Comparison of ENCODE assay signal across 28 cellular contexts in genomic region chrX:98231003-98231402, GRCh38.
DNase-seq lines count a peak whose midpoint lies in the region; ATAC-seq, FAIRE-seq and TF ChIP-seq lines count a peak whose summit lies in the region.
"Had no signal": no experiment of that assay in that cellular context is flagged by ENCODE, and none has a peak within 500 bp of the region (broad histone marks: within the 10 kb centered on the region; RNA-seq: fewer than 3 reads in every experiment).

No MANE protein-coding gene starts in this region.

- TF ChIP-seq POLR2A in GM12891 (IDR thresholded peaks at IDR 0.05; ENCODE audit: low read depth, low read length): no peak

- H3K4me1 Mint-ChIP-seq in mesothelial cell of epicardium: peaks cover 16% of the 10 kb centered on the region
- no peaks in the 10 kb centered on the region for H3K4me1 Mint-ChIP-seq in type B pancreatic cell (ENCODE audit: unreplicated experiment)
- no peaks in the 10 kb centered on the region for H3K4me1 Mint-ChIP-seq in stimulated activated naive B cell treated with anti-CD40 and anti-IgM and Interleukin-4, amounts not matched to agents 10 μg/mL and 1 μg/mL and 100 μg/mL, for 72 hours
- H3K4me1 Mint-ChIP-seq in T-helper 17 cell: no peaks in the 10 kb centered on the region
- H3K4me1 Mint-ChIP-seq: CD14-positive monocyte; CD4-positive, alpha-beta memory T cell; CD4-positive, CD25-positive, alpha-beta regulatory T cell; CD8-positive, alpha-beta memory T cell had no signal

- H3K36me3 Mint-ChIP-seq in mesothelial cell of epicardium: peaks cover 6% of the 10 kb centered on the region
- no peaks in the 10 kb centered on the region for H3K36me3 Mint-ChIP-seq in type B pancreatic cell
- H3K36me3 Mint-ChIP-seq in stimulated activated naive B cell treated with anti-CD40 and anti-IgM and Interleukin-4, amounts not matched to agents 10 μg/mL and 1 μg/mL and 100 μg/mL, for 72 hours: no peaks in the 10 kb centered on the region
- no peaks in the 10 kb centered on the region for H3K36me3 Mint-ChIP-seq in T-helper 17 cell (ENCODE audit: low read depth)
- H3K36me3 Mint-ChIP-seq: CD14-positive monocyte; CD4-positive, alpha-beta memory T cell; CD4-positive, CD25-positive, alpha-beta regulatory T cell; CD8-positive, alpha-beta memory T cell had no signal

- no peak for FAIRE-seq in GM12891 (lab: Jason Lieb, UNC)
- FAIRE-seq: A204.1, GM12878, GM19239 had no signal

- no peak overlapping the region for H3K4me3 ChIP-seq in epithelial cell of esophagus (ENCODE audit: low read length)
- H3K4me3 ChIP-seq: BLaER1, GM12878 had no signal

- H3K27ac Mint-ChIP-seq in mesothelial cell of epicardium (peak overlapping the region; percentile 30), type B pancreatic cell (peak overlapping the region; percentile 78), T-helper 17 cell (no peak overlapping the region)
- no peak overlapping the region for H3K27ac Mint-ChIP-seq in stimulated activated naive B cell treated with anti-CD40 and anti-IgM and Interleukin-4, amounts not matched to agents 10 μg/mL and 1 μg/mL and 100 μg/mL, for 72 hours
- H3K27ac Mint-ChIP-seq: CD14-positive monocyte; CD4-positive, alpha-beta memory T cell; CD4-positive, CD25-positive, alpha-beta regulatory T cell; CD8-positive, alpha-beta memory T cell had no signal

- DNase-seq in epithelial cell of esophagus (ENCODE audit: low read depth) (peak; percentile 28), foreskin keratinocyte (peak; percentile 43 to 61), mesothelial cell of epicardium (ENCODE audit: low spot score in 2 of 2, unreplicated experiment in 2 of 2) (no peak), type B pancreatic cell (ENCODE audit: extremely low spot score, unreplicated experiment) (no peak), T-helper 17 cell (no peak), middle frontal gyrus (ENCODE audit: extremely low spot score, low spot score) (no peak), GM12891 (ENCODE audit: insufficient read length, low spot score) (no peak)
- DNase-seq in stimulated activated naive B cell treated with anti-CD40 and anti-IgM and Interleukin-4, amounts not matched to agents 10 μg/mL and 1 μg/mL and 100 μg/mL, for 72 hours: no peak
- DNase-seq: 8988T; ACHN; BE2C; C1 segment of cervical spinal cord; CD4-positive, alpha-beta memory T cell; CD4-positive, CD25-positive, alpha-beta regulatory T cell; CD8-positive, alpha-beta memory T cell; COR-L47; DMS 273 treated with DMSO at 0.1 percent for 48 hours; DMS153; DMS53; DMS79; DND-41; EL; GDM1 had no signal

- TF ChIP-seq CTCF in epithelial cell of esophagus (IDR thresholded peaks at IDR 0.05; ENCODE audit: insufficient read depth, low read depth, low read length, missing control alignments): no peak
- TF ChIP-seq CTCF in foreskin keratinocyte (conservative IDR thresholded peaks at IDR 0.05): no peak
- no peak for TF ChIP-seq CTCF in mesothelial cell of epicardium (IDR thresholded peaks at IDR 0.05; ENCODE audit: unreplicated experiment)
- TF ChIP-seq CTCF in type B pancreatic cell (conservative IDR thresholded peaks at IDR 0.05): no peak

- H3K27ac ChIP-seq in foreskin keratinocyte: no peak overlapping the region
- H3K27ac ChIP-seq: BLaER1 had no signal

- H3K9me3 Mint-ChIP-seq in mesothelial cell of epicardium: peaks cover 25% of the 10 kb centered on the region
- H3K9me3 Mint-ChIP-seq in type B pancreatic cell: peaks cover 6% of the 10 kb centered on the region
- H3K9me3 Mint-ChIP-seq in stimulated activated naive B cell treated with anti-CD40 and anti-IgM and Interleukin-4, amounts not matched to agents 10 μg/mL and 1 μg/mL and 100 μg/mL, for 72 hours: peaks cover 0 to 4% of the 10 kb centered on the region in 2 donors
- H3K9me3 Mint-ChIP-seq: CD4-positive, alpha-beta memory T cell had no signal

- H3K4me3 Mint-ChIP-seq in mesothelial cell of epicardium (no peak overlapping the region), type B pancreatic cell (peak overlapping the region; percentile 39), T-helper 17 cell (no peak overlapping the region)
- no peak overlapping the region for H3K4me3 Mint-ChIP-seq in stimulated activated naive B cell treated with anti-CD40 and anti-IgM and Interleukin-4, amounts not matched to agents 10 μg/mL and 1 μg/mL and 100 μg/mL, for 72 hours
- H3K4me3 Mint-ChIP-seq: CD14-positive monocyte; CD4-positive, alpha-beta memory T cell; CD4-positive, CD25-positive, alpha-beta regulatory T cell; CD8-positive, alpha-beta memory T cell had no signal

- peak; percentile 77 for ATAC-seq in foreskin keratinocyte
- ATAC-seq in stimulated activated naive B cell treated with anti-CD40 and anti-IgM and Interleukin-4, amounts not matched to agents 10 μg/mL and 1 μg/mL and 100 μg/mL, for 72 hours (replicated peaks): no peak
- ATAC-seq in T-helper 17 cell: no peak
- ATAC-seq: GM12878 had no signal

- H3K9me3 ChIP-seq in T-helper 17 cell (ENCODE audit: control insufficient read depth, low read length, poor library complexity, severe bottlenecking): no peaks in the 10 kb centered on the region
- H3K9me3 ChIP-seq: BE2C, BLaER1 had no signal

- H3K4me1 ChIP-seq in foreskin keratinocyte: no peaks in the 10 kb centered on the region
- H3K4me1 ChIP-seq: BE2C, BLaER1 had no signal

- no peaks in the 10 kb centered on the region for H3K27me3 ChIP-seq in foreskin keratinocyte
- H3K27me3 ChIP-seq: BE2C had no signal

- H3K27me3 Mint-ChIP-seq in mesothelial cell of epicardium (ENCODE audit: low read depth) (no peaks in the 10 kb centered on the region), type B pancreatic cell (no peaks in the 10 kb centered on the region), T-helper 17 cell (no peaks in the 10 kb centered on the region)
- no peaks in the 10 kb centered on the region for H3K27me3 Mint-ChIP-seq in stimulated activated naive B cell treated with anti-CD40 and anti-IgM and Interleukin-4, amounts not matched to agents 10 μg/mL and 1 μg/mL and 100 μg/mL, for 72 hours
- H3K27me3 Mint-ChIP-seq: CD4-positive, alpha-beta memory T cell; CD4-positive, CD25-positive, alpha-beta regulatory T cell; CD8-positive, alpha-beta memory T cell had no signal

TF ChIP-seq in GM12891, 5 proteins besides CTCF, POLR2A, EP300 and RAD21:
- TF ChIP-seq POLR2AphosphoS5 (IDR thresholded peaks at IDR 0.05; ENCODE audit: low read depth, low read length): no peak
- no peak for TF ChIP-seq POU2F2 (IDR thresholded peaks at IDR 0.05; ENCODE audit: low read depth, low read length)
- TF ChIP-seq PAX5 (IDR thresholded peaks at IDR 0.05; ENCODE audit: insufficient read depth, low read length, severe bottlenecking): no peak
- no peak for TF ChIP-seq TAF1 (IDR thresholded peaks at IDR 0.05; ENCODE audit: low read depth, low read length)
- TF ChIP-seq SPI1 (IDR thresholded peaks at IDR 0.05; ENCODE audit: low read depth, low read length): no peak

Comparison
In these comparisons a context has a peak if more than half of its experiments do, and no peak if none do; other contexts are left out.
1. DNase-seq: peak in epithelial cell of esophagus (single experiment) and foreskin keratinocyte (2 of 2); none in mesothelial cell of epicardium (0 of 2), type B pancreatic cell (single experiment), stimulated activated naive B cell treated with anti-CD40 and anti-IgM and Interleukin-4, amounts not matched to agents 10 μg/mL and 1 μg/mL and 100 μg/mL, for 72 hours (single experiment), T-helper 17 cell (0 of 3), middle frontal gyrus (single experiment) and GM12891 (single experiment).
2. H3K27ac Mint-ChIP-seq: peak in mesothelial cell of epicardium (single experiment) and type B pancreatic cell (single experiment); none in stimulated activated naive B cell treated with anti-CD40 and anti-IgM and Interleukin-4, amounts not matched to agents 10 μg/mL and 1 μg/mL and 100 μg/mL, for 72 hours (single experiment) and T-helper 17 cell (single experiment).